28 cellular contexts compared by ENCODE assay signal in the genomic region with DNA sequence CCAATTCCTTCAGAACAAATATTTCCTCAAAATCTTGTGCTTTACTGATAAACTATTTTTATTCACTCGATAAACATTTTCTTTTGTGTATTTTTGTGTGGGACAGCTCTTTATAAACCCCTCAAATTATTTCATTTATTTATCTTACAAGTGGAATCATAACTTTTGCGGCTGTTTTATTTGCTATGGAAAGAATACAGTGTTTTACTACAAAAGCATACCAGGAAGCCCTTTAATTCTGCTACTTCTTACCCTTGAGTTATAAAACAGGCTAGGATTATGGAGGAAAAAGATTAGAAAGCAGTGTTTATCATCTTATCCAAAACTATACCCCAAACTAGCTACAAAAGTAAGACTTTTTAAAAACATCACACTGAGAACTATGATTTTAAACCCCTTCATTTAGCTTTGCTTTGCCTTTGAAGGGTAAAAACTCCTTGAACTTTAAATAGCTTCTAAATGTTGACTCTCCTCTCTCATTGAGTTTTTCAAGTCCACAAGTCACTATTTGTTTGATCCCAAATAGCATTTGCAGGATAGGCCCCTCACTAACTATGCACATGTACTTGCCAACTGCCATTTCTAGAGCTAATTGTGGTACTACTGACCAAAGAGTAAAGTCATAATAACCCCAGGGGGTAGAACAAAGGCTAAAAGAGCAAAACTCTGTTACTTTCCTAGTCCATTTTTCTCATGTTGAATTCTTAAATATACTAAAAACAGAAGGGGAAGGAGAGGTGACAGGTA. TPM values are rescaled to one million over a fixed set of nuclear protein-coding genes. Genes with fewer than 3 reads are reported as not detected.
"Had no signal": no experiment of that assay in that cellular context is flagged by ENCODE, and none has a peak within 500 bp of the region (broad histone marks: within the 10 kb centered on the region; RNA-seq: fewer than 3 reads in every experiment).

No MANE protein-coding gene starts in this region.

- H3K4me3 ChIP-seq: colonic mucosa, esophagus squamous epithelium, gastrocnemius medialis, heart right ventricle, lung had no signal

- DNase-seq: colonic mucosa; cortex of kidney; effector CD8-positive, alpha-beta T cell; effector memory CD8-positive, alpha-beta T cell; endodermal cell; erythroblast; esophagus squamous epithelium; foreskin fibroblast; foreskin melanocyte; gastrocnemius medialis; glutamatergic neuron; head of caudate nucleus; heart right ventricle; hypothalamus; immature natural killer cell; islet precursor cell; kidney; kidney glomerular epithelial cell; left colon; left ventricle myocardium superior; mammary epithelial cell; mesendoderm; midbrain; naive thymus-derived CD4-positive, alpha-beta T cell had no signal

- H3K27me3 ChIP-seq: colonic mucosa, esophagus squamous epithelium, gastrocnemius medialis, heart right ventricle had no signal

- H3K9me3 ChIP-seq: colonic mucosa, esophagus squamous epithelium, gastrocnemius medialis had no signal

- H3K36me3 ChIP-seq: colonic mucosa, esophagus squamous epithelium, gastrocnemius medialis, heart right ventricle had no signal

- H3K27ac ChIP-seq: colonic mucosa, epithelial cell of prostate, esophagus squamous epithelium, gastrocnemius medialis, heart right ventricle had no signal

- ATAC-seq: effector memory CD8-positive, alpha-beta T cell; esophagus mucosa; gastrocnemius medialis; heart right ventricle; left colon; left lobe of liver; left ventricle myocardium superior; naive thymus-derived CD4-positive, alpha-beta T cell had no signal

- H3K4me1 ChIP-seq: colonic mucosa, esophagus squamous epithelium, gastrocnemius medialis, heart right ventricle had no signal

RNA-seq across cellular contexts. Expression of gene SGMS2, which starts 45.8 kb away (rescaled TPM):
- polyA plus RNA-seq: naive thymus-derived CD4-positive, alpha-beta T cell had no signal
